In genomic region chr22:24391836-24392217, GRCh38 we compare ENCODE assay signal across 12 cellular contexts. TPM values are rescaled to one million over a fixed set of nuclear protein-coding genes. Genes with fewer than 3 reads are reported as not detected.
DNase-seq lines count a peak whose midpoint lies in the region; ATAC-seq and TF ChIP-seq lines count a peak whose summit lies in the region.
"Had no signal": no experiment of that assay in that cellular context is flagged by ENCODE, and none has a peak within 500 bp of the region (broad histone marks: within the 10 kb centered on the region; RNA-seq: fewer than 3 reads in every experiment).

No MANE protein-coding gene starts in this region.

- H3K27ac Mint-ChIP-seq in glutamatergic neuron (ENCODE audit: unreplicated experiment) = no peak overlapping the region

- H3K36me3 Mint-ChIP-seq in glutamatergic neuron (ENCODE audit: unreplicated experiment) = peaks cover 4% of the 10 kb centered on the region

- H3K4me1 Mint-ChIP-seq in glutamatergic neuron (ENCODE audit: low read depth, unreplicated experiment) = peaks cover 9% of the 10 kb centered on the region

- no peak overlapping the region for H3K4me2 ChIP-seq in mesenchymal stem cell (ENCODE audit: low read length, poor library complexity, severe bottlenecking)

- no peak overlapping the region for H3K27ac ChIP-seq in mesenchymal stem cell (ENCODE audit: low read length, poor library complexity, severe bottlenecking)

- H3K4me3 Mint-ChIP-seq in glutamatergic neuron (ENCODE audit: unreplicated experiment) = no peak overlapping the region
- H3K4me3 Mint-ChIP-seq: naive thymus-derived CD8-positive, alpha-beta T cell had no signal

- H3K4me3 ChIP-seq in AG09309 (ENCODE audit: control insufficient read depth, low read depth, low read length) (no peak overlapping the region), astrocyte of the spinal cord (ENCODE audit: low read depth, low read length) (no peak overlapping the region), mesenchymal stem cell (ENCODE audit: insufficient read depth in 1 of 2, low read depth in 1 of 2, low read length in 2 of 2) (no peak overlapping the region)

- no peak overlapping the region for H4K91ac ChIP-seq in mesenchymal stem cell (ENCODE audit: low read length)

- H2AK5ac ChIP-seq in mesenchymal stem cell (ENCODE audit: low read length, severe bottlenecking) = no peak overlapping the region

- H3K4ac ChIP-seq in mesenchymal stem cell (ENCODE audit: low read depth in 1 of 2, low read length in 2 of 2) = no peak overlapping the region

- no peak overlapping the region for H3K14ac ChIP-seq in mesenchymal stem cell (ENCODE audit: low read length in 2 of 2)

- no peaks in the 10 kb centered on the region for H3K9me3 ChIP-seq in mesenchymal stem cell (ENCODE audit: control insufficient read depth, low read length)

- no peaks in the 10 kb centered on the region for H3K27me3 Mint-ChIP-seq in glutamatergic neuron (ENCODE audit: unreplicated experiment)
- H3K27me3 Mint-ChIP-seq: naive thymus-derived CD8-positive, alpha-beta T cell had no signal

- H2BK12ac ChIP-seq in mesenchymal stem cell (ENCODE audit: low read length in 2 of 2) = no peak overlapping the region

- no peak overlapping the region for H2BK5ac ChIP-seq in mesenchymal stem cell (ENCODE audit: low read depth, low read length, poor library complexity, severe bottlenecking)

- in situ Hi-C loops in astrocyte of the spinal cord (cut with HindIII; ENCODE audit: low sequenced_read_pairs) = no loop called here

- peaks cover 28% of the 10 kb centered on the region for H3K79me1 ChIP-seq in mesenchymal stem cell (replicated peaks; ENCODE audit: low read length, poor library complexity, severe bottlenecking)

- DNase-seq in AG09309 (ENCODE audit: low read depth) (peak; percentile 79), HCEC 1CT (peak; percentile 54), astrocyte of the spinal cord (ENCODE audit: low read depth, low spot score) (peak; percentile 47), mesenchymal stem cell (peak; percentile 58), cortex of kidney (lab: John Stamatoyannopoulos, UW) (no peak), KG1 (lab: John Stamatoyannopoulos, UW) (no peak), glutamatergic neuron (no peak)
- DNase-seq: activated CD8-positive, alpha-beta memory T cell treated with anti-CD3 and anti-CD28 coated beads, Interleukin-2, amount 50 U/mL, for 4 hours; DMS53; naive thymus-derived CD8-positive, alpha-beta T cell; stimulated activated CD4-positive, alpha-beta T cell treated with anti-CD3 and anti-CD28 coated beads, Interleukin-4, amount 100 ng/mL, for 24 hours had no signal

- no peak for TF ChIP-seq CTCF in AG09309 (IDR thresholded peaks at IDR 0.05; ENCODE audit: control insufficient read depth, insufficient read depth, low read depth, low read length, missing control alignments)
- no peak for TF ChIP-seq CTCF in astrocyte of the spinal cord (IDR thresholded peaks at IDR 0.05; ENCODE audit: low read depth, low read length)
- no peak for TF ChIP-seq CTCF in glutamatergic neuron (IDR thresholded peaks at IDR 0.05; ENCODE audit: partially characterized antibody, unreplicated experiment)

- H2BK120ac ChIP-seq in mesenchymal stem cell (ENCODE audit: low read depth, low read length) = no peak overlapping the region

- H3K36me3 ChIP-seq in mesenchymal stem cell (ENCODE audit: control insufficient read depth in 1 of 2, insufficient read depth in 2 of 2, low read depth in 1 of 2, low read length in 2 of 2) = peaks cover 8 to 40% of the 10 kb centered on the region in 2 experiments

- no peak overlapping the region for H2AFZ ChIP-seq in mesenchymal stem cell (ENCODE audit: low read depth, low read length)

- no peak overlapping the region for H3K23ac ChIP-seq in mesenchymal stem cell (ENCODE audit: low read length in 2 of 2)

- peaks cover 4% of the 10 kb centered on the region for H3K9me3 Mint-ChIP-seq in glutamatergic neuron (ENCODE audit: unreplicated experiment)
- H3K9me3 Mint-ChIP-seq: naive thymus-derived CD8-positive, alpha-beta T cell had no signal

- no peaks in the 10 kb centered on the region for H3K27me3 ChIP-seq in mesenchymal stem cell (ENCODE audit: control insufficient read depth in 1 of 2, insufficient read depth in 1 of 2, low read length in 2 of 2)

- H3K9ac ChIP-seq in mesenchymal stem cell (ENCODE audit: low read length) = no peak overlapping the region

- H3K4me1 ChIP-seq in mesenchymal stem cell (ENCODE audit: control insufficient read depth, insufficient read depth, low read depth, low read length) = peaks cover 3% of the 10 kb centered on the region

- H4K8ac ChIP-seq in mesenchymal stem cell (ENCODE audit: low read length) = no peak overlapping the region

- WGBS in mesenchymal stem cell = no CpG with 5 or more reads among the region's 3 CpGs

- ATAC-seq in HG02870 (IDR thresholded peaks at IDR 0.05; ENCODE audit: unreplicated experiment) = no peak
- ATAC-seq: naive thymus-derived CD8-positive, alpha-beta T cell had no signal

- H2BK15ac ChIP-seq in mesenchymal stem cell (ENCODE audit: low read depth, poor library complexity, severe bottlenecking) = no peak overlapping the region

- H3K18ac ChIP-seq in mesenchymal stem cell (ENCODE audit: low read depth in 1 of 2, low read length in 2 of 2) = peak overlapping the region in 1 of 2 experiments; percentile 32

RNA-seq across cellular contexts. Expression of gene ADORA2A, which starts 35.6 kb away (rescaled TPM):
- 1.0 TPM for polyA plus RNA-seq in mesenchymal stem cell (2013, experiment 1 of 2)
- 1.1 TPM for polyA plus RNA-seq in mesenchymal stem cell (2013, experiment 2 of 2)
- 15.9 TPM for total RNA-seq in glutamatergic neuron (ENCODE audit: unreplicated experiment)

Comparison
In these comparisons a context has a peak if more than half of its experiments do, and no peak if none do; other contexts are left out.
1. DNase-seq: peak in AG09309 (single experiment), HCEC 1CT (single experiment), astrocyte of the spinal cord (single experiment) and mesenchymal stem cell (single experiment); none in cortex of kidney (single experiment), KG1 (single experiment) and glutamatergic neuron (single experiment).